17 cellular contexts compared by ENCODE assay signal in the genomic region with DNA sequence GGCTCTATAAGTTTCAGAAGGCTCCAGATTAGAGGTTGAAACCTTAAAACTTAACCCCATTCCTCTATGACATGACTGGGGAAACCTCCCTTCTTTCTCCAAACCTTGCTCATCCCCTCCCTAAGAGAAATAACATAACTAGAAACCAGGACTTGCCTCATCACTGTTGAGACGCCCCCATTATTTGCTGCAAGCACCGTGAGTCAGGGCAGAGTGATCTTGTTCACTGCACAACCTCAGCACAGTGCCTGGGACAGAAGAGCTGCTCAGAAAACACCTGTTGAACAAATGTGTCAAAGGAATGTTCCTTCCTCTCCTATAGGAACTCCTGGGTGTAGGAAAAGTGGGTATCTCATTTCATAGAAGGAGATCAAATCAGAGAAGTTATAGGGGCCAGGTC.
"Had no signal": no experiment of that assay in that cellular context is flagged by ENCODE, and none has a peak within 500 bp of the region (broad histone marks: within the 10 kb centered on the region; RNA-seq: fewer than 3 reads in every experiment).

No MANE protein-coding gene starts in this region.

- H3K27me3 Mint-ChIP-seq: activated CD4-positive, alpha-beta memory T cell treated with anti-CD3 and anti-CD28 coated beads for 36 hours; activated CD4-positive, alpha-beta T cell treated with anti-CD3 and anti-CD28 coated beads for 36 hours; activated naive CD4-positive, alpha-beta T cell treated with anti-CD3 and anti-CD28 coated beads, Interleukin-2, amount 10 ng/mL, durations not matched to agents 7 days and 5 days; central memory CD8-positive, alpha-beta T cell; T-helper 17 cell had no signal

- H3K4me1 Mint-ChIP-seq: activated CD4-positive, alpha-beta T cell treated with anti-CD3 and anti-CD28 coated beads for 36 hours; activated CD8-positive, alpha-beta memory T cell treated with anti-CD3 and anti-CD28 coated beads, Interleukin-2, amount 10 ng/mL, durations not matched to agents 7 days and 5 days; activated naive CD4-positive, alpha-beta T cell treated with anti-CD3 and anti-CD28 coated beads, Interleukin-2, amount 10 ng/mL, durations not matched to agents 7 days and 5 days; naive thymus-derived CD4-positive, alpha-beta T cell; T-helper 17 cell had no signal

- H3K79me2 ChIP-seq: parathyroid adenoma had no signal

- FAIRE-seq: frontal cortex had no signal

- H2AFZ ChIP-seq: parathyroid adenoma had no signal

- H3K36me3 Mint-ChIP-seq: activated CD4-positive, alpha-beta memory T cell treated with anti-CD3 and anti-CD28 coated beads for 36 hours; activated CD8-positive, alpha-beta memory T cell treated with anti-CD3 and anti-CD28 coated beads, Interleukin-2, amount 10 ng/mL, durations not matched to agents 7 days and 5 days; activated naive CD4-positive, alpha-beta T cell treated with anti-CD3 and anti-CD28 coated beads, Interleukin-2, amount 10 ng/mL, durations not matched to agents 7 days and 5 days; immature natural killer cell; naive thymus-derived CD4-positive, alpha-beta T cell; type B pancreatic cell had no signal

- H3K4me3 Mint-ChIP-seq: activated CD4-positive, alpha-beta memory T cell treated with anti-CD3 and anti-CD28 coated beads for 36 hours; activated CD4-positive, alpha-beta T cell treated with anti-CD3 and anti-CD28 coated beads for 36 hours; activated CD8-positive, alpha-beta memory T cell treated with anti-CD3 and anti-CD28 coated beads, Interleukin-2, amount 10 ng/mL, durations not matched to agents 7 days and 5 days; activated naive CD4-positive, alpha-beta T cell treated with anti-CD3 and anti-CD28 coated beads, Interleukin-2, amount 10 ng/mL, durations not matched to agents 7 days and 5 days; central memory CD8-positive, alpha-beta T cell; immature natural killer cell; naive thymus-derived CD4-positive, alpha-beta T cell; stimulated activated naive CD8-positive, alpha-beta T cell treated with anti-CD3 and anti-CD28 coated beads, Interleukin-15, Interleukin-2, amounts not matched to agents 100 ng/mL and 50 ng/mL, for 24 hours; T-helper 17 cell; type B pancreatic cell had no signal

- DNase-seq: activated CD4-positive, alpha-beta memory T cell treated with anti-CD3 and anti-CD28 coated beads for 36 hours; activated CD4-positive, alpha-beta T cell treated with anti-CD3 and anti-CD28 coated beads for 36 hours; activated CD8-positive, alpha-beta memory T cell treated with anti-CD3 and anti-CD28 coated beads, Interleukin-2, amount 10 ng/mL, durations not matched to agents 7 days and 5 days; activated naive CD4-positive, alpha-beta T cell treated with anti-CD3 and anti-CD28 coated beads, Interleukin-2, amount 10 ng/mL, durations not matched to agents 7 days and 5 days; activated T-cell treated with anti-CD3 and anti-CD28 coated beads, Interleukin-2, amount 50 U/mL, for 1 hour; effector CD4-positive, alpha-beta T cell; immature natural killer cell; naive thymus-derived CD4-positive, alpha-beta T cell; stimulated activated CD4-positive, alpha-beta T cell treated with anti-CD3 and anti-CD28 coated beads, Interleukin-4, amount 100 ng/mL, for 4 hours; stimulated activated CD8-positive, alpha-beta memory T cell treated with anti-CD3 and anti-CD28 coated beads, Interleukin-4, amount 100 ng/mL, for 48 hours; T-helper 17 cell had no signal

- H3K27ac ChIP-seq: parathyroid adenoma had no signal

- H3K27ac Mint-ChIP-seq: activated CD4-positive, alpha-beta memory T cell treated with anti-CD3 and anti-CD28 coated beads for 36 hours; activated CD4-positive, alpha-beta T cell treated with anti-CD3 and anti-CD28 coated beads for 36 hours; activated CD8-positive, alpha-beta memory T cell treated with anti-CD3 and anti-CD28 coated beads, Interleukin-2, amount 10 ng/mL, durations not matched to agents 7 days and 5 days; activated naive CD4-positive, alpha-beta T cell treated with anti-CD3 and anti-CD28 coated beads, Interleukin-2, amount 10 ng/mL, durations not matched to agents 7 days and 5 days; immature natural killer cell; naive thymus-derived CD4-positive, alpha-beta T cell; stimulated activated naive CD8-positive, alpha-beta T cell treated with anti-CD3 and anti-CD28 coated beads, Interleukin-15, Interleukin-2, amounts not matched to agents 100 ng/mL and 50 ng/mL, for 24 hours; T-helper 17 cell; type B pancreatic cell had no signal

- ATAC-seq: activated CD4-positive, alpha-beta T cell treated with anti-CD3 and anti-CD28 coated beads for 36 hours; activated CD8-positive, alpha-beta memory T cell treated with anti-CD3 and anti-CD28 coated beads, Interleukin-2, amount 10 ng/mL, durations not matched to agents 7 days and 5 days; naive thymus-derived CD4-positive, alpha-beta T cell; T-helper 17 cell had no signal

- H3K9me3 Mint-ChIP-seq: activated CD4-positive, alpha-beta memory T cell treated with anti-CD3 and anti-CD28 coated beads for 36 hours; activated naive CD4-positive, alpha-beta T cell treated with anti-CD3 and anti-CD28 coated beads, Interleukin-2, amount 10 ng/mL, durations not matched to agents 7 days and 5 days; central memory CD8-positive, alpha-beta T cell; immature natural killer cell; stimulated activated naive CD8-positive, alpha-beta T cell treated with anti-CD3 and anti-CD28 coated beads, Interleukin-15, Interleukin-2, amounts not matched to agents 100 ng/mL and 50 ng/mL, for 24 hours had no signal

- H3K9ac ChIP-seq: parathyroid adenoma had no signal

- H3K4me3 ChIP-seq: coronary artery had no signal

- H3K4me1 ChIP-seq: parathyroid adenoma had no signal
